ENCODE assay signal across 11 cellular contexts in the genomic region with DNA sequence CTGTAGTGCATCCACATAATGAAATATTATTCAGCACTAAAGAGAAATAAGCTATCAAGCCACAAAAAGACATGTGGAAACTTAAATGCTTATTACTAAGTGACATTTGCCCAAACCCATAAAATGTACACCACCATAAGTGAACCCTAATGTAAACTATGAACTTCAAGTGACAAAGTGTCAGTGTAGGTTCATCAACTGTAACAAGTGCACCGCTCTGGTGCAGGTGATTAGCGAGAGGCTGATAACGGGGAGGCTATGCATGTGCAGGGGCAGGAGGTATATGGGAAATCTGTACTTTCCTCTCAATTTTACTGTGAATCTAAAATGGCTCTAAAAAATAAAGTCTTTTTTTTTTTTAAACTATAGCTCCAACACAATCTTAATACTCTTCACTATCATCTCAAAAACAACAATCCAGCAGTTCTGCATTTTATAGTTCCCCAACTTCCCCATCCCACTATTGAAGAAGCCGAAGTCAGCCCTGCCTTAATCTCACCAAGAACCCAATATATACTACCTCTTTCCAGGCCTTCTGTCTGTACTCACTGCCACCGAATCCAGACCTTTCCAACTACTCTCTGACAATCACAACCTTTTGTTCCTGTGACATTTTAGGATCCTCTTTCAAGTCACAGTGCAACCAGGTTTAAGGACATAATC. TPM values are rescaled to one million over a fixed set of nuclear protein-coding genes. Genes with fewer than 3 reads are reported as not detected.
DNase-seq lines count a peak whose midpoint lies in the region; ATAC-seq lines count a peak whose summit lies in the region.
"Had no signal": no experiment of that assay in that cellular context is flagged by ENCODE, and none has a peak within 500 bp of the region (broad histone marks: within the 10 kb centered on the region; RNA-seq: fewer than 3 reads in every experiment).

No MANE protein-coding gene starts in this region.

- no peak for DNase-seq in left ventricle myocardium superior
- no peak for DNase-seq in cardiac septum (ENCODE audit: low spot score)
- DNase-seq in SKM-1 (lab: John Stamatoyannopoulos, UW; ENCODE audit: unreplicated experiment) = peak; percentile 59
- DNase-seq in epithelial cell of prostate (ENCODE audit: low read depth, low spot score) = no peak
- no peak for DNase-seq in stimulated activated naive CD4-positive, alpha-beta T cell treated with Interleukin-2 at 50 U/mL for 16 hours (lab: John Stamatoyannopoulos, UW)
- DNase-seq in glomerular visceral epithelial cell (ENCODE audit: extremely low spot score) = no peak
- DNase-seq: retina, thyroid gland had no signal

- intact Hi-C loops in left ventricle myocardium superior (cut with micrococcal nuclease) (no loop called here), cardiac septum (cut with DNase I) (no loop called here)

- ATAC-seq in left ventricle myocardium superior (peak; percentile 31), HG03521 (IDR thresholded peaks at IDR 0.05; ENCODE audit: unreplicated experiment) (no peak)
- ATAC-seq in activated CD4-positive, CD25-positive, alpha-beta regulatory T cell treated with anti-CD3 and anti-CD28 coated beads, Interleukin-2, amount 50 U/mL, for 24 hours = no peak
- ATAC-seq: HepG2 had no signal

- peak overlapping the region; percentile 96 for H3K27ac ChIP-seq in epithelial cell of prostate

RNA-seq across cellular contexts. Expression of a gene that starts 22.6 kb away (rescaled TPM):
- 33.3 TPM for total RNA-seq in left ventricle myocardium superior
- total RNA-seq in cardiac septum = 36.6 TPM
